ENCODE assay signal across 1 cellular context in genomic region chr1:173714759-173715537, GRCh38.
TF ChIP-seq lines count a peak whose summit lies in the region.

TSS of gene KLHL20 (plus strand) at chr1:173714981. CDS start at chr1:173716044, 1,063 bp downstream.

TF ChIP-seq in GM23338, 12 proteins besides CTCF, POLR2A, EP300 and RAD21 (continued from another document):
- TF ChIP-seq ZNF462 (CRISPR knock-in tag; IDR thresholded peaks at IDR 0.05), result no peak
- peak; percentile 77 for TF ChIP-seq CREB1 (CRISPR knock-in tag; IDR thresholded peaks at IDR 0.05; ENCODE audit: low read depth)
- TF ChIP-seq NANOG (IDR thresholded peaks at IDR 0.05; ENCODE audit: borderline replicate concordance), result peak; percentile 32; the same call in 1 of the 2 replicates
- no peak for TF ChIP-seq STAT1 (IDR thresholded peaks at IDR 0.05; ENCODE audit: unreplicated experiment)
TF ChIP-seq in GM23338: peak in this region for 7.
